8 cellular contexts compared by ENCODE assay signal in genomic region chr15:57732526-57733331, GRCh38. TPM values are rescaled to one million over a fixed set of nuclear protein-coding genes. Genes with fewer than 3 reads are reported as not detected.
DNase-seq lines count a peak whose midpoint lies in the region; ATAC-seq, FAIRE-seq and TF ChIP-seq lines count a peak whose summit lies in the region.

No MANE protein-coding gene starts in this region.

- H3K36me3 Mint-ChIP-seq in activated T-helper 1 cell treated with anti-CD3 and anti-CD28 coated beads, Interleukin-12 subunit alpha, Interleukin-12 subunit beta, Interleukin-2, Interleukin-4 antibody, amounts not matched to agents 30 ng/mL and 10 ng/mL and 1 ng/mL, durations not matched to agents 14 hours and 24 hours and 36 hours (ENCODE audit: low read depth) = peaks cover 2% of the 10 kb centered on the region
- H3K36me3 Mint-ChIP-seq in glutamatergic neuron (ENCODE audit: unreplicated experiment) = peaks cover 9% of the 10 kb centered on the region

- no peak overlapping the region for H3K4me3 Mint-ChIP-seq in activated T-helper 1 cell treated with anti-CD3 and anti-CD28 coated beads, Interleukin-12 subunit alpha, Interleukin-12 subunit beta, Interleukin-2, Interleukin-4 antibody, amounts not matched to agents 30 ng/mL and 10 ng/mL and 1 ng/mL, durations not matched to agents 14 hours and 24 hours and 36 hours
- no peak overlapping the region for H3K4me3 Mint-ChIP-seq in glutamatergic neuron (ENCODE audit: unreplicated experiment)

- peak; percentile 97 for TF ChIP-seq CTCF in C4-2B (conservative IDR thresholded peaks at IDR 0.05)
- TF ChIP-seq CTCF in glutamatergic neuron (IDR thresholded peaks at IDR 0.05; ENCODE audit: partially characterized antibody, unreplicated experiment) = peak; percentile 94

- intact Hi-C loops in activated T-helper 1 cell treated with anti-CD3 and anti-CD28 coated beads, Interleukin-12 subunit alpha, Interleukin-12 subunit beta, Interleukin-2, Interleukin-4 antibody, amounts not matched to agents 30 ng/mL and 10 ng/mL and 1 ng/mL, durations not matched to agents 14 hours and 24 hours and 36 hours (cut with micrococcal nuclease) = loop anchor here (1.0 to 5.0 kb wide), 4 partner anchors 129 to 450 kb away; no protein-coding TSS in a partner anchor

- peak; percentile 91 for FAIRE-seq in GM19239 (lab: Jason Lieb, UNC)

- H3K27me3 Mint-ChIP-seq in activated T-helper 1 cell treated with anti-CD3 and anti-CD28 coated beads, Interleukin-12 subunit alpha, Interleukin-12 subunit beta, Interleukin-2, Interleukin-4 antibody, amounts not matched to agents 30 ng/mL and 10 ng/mL and 1 ng/mL, durations not matched to agents 14 hours and 24 hours and 36 hours (ENCODE audit: insufficient read depth) = peaks cover 8% of the 10 kb centered on the region
- H3K27me3 Mint-ChIP-seq in glutamatergic neuron (ENCODE audit: unreplicated experiment) = no peaks in the 10 kb centered on the region

- no peak overlapping the region for H3K27ac ChIP-seq in C4-2B

- no peak for ATAC-seq in GM18519 (IDR thresholded peaks at IDR 0.05; ENCODE audit: low FRiP score, unreplicated experiment)
- ATAC-seq in GM21737 (IDR thresholded peaks at IDR 0.05; ENCODE audit: unreplicated experiment) = no peak

- H3K4me1 Mint-ChIP-seq in activated T-helper 1 cell treated with anti-CD3 and anti-CD28 coated beads, Interleukin-12 subunit alpha, Interleukin-12 subunit beta, Interleukin-2, Interleukin-4 antibody, amounts not matched to agents 30 ng/mL and 10 ng/mL and 1 ng/mL, durations not matched to agents 14 hours and 24 hours and 36 hours (ENCODE audit: low read depth) = peaks cover 10% of the 10 kb centered on the region
- H3K4me1 Mint-ChIP-seq in glutamatergic neuron (ENCODE audit: low read depth, unreplicated experiment) = peaks cover 3% of the 10 kb centered on the region

- H3K27ac Mint-ChIP-seq in activated T-helper 1 cell treated with anti-CD3 and anti-CD28 coated beads, Interleukin-12 subunit alpha, Interleukin-12 subunit beta, Interleukin-2, Interleukin-4 antibody, amounts not matched to agents 30 ng/mL and 10 ng/mL and 1 ng/mL, durations not matched to agents 14 hours and 24 hours and 36 hours = no peak overlapping the region
- no peak overlapping the region for H3K27ac Mint-ChIP-seq in glutamatergic neuron (ENCODE audit: unreplicated experiment)

- no peaks in the 10 kb centered on the region for H3K9me3 Mint-ChIP-seq in activated T-helper 1 cell treated with anti-CD3 and anti-CD28 coated beads, Interleukin-12 subunit alpha, Interleukin-12 subunit beta, Interleukin-2, Interleukin-4 antibody, amounts not matched to agents 30 ng/mL and 10 ng/mL and 1 ng/mL, durations not matched to agents 14 hours and 24 hours and 36 hours
- H3K9me3 Mint-ChIP-seq in glutamatergic neuron (ENCODE audit: unreplicated experiment) = peaks cover 4% of the 10 kb centered on the region

- DNase-seq in GM19239 (ENCODE audit: insufficient read length, low spot score) (peak; percentile 24), OCI-M2 (lab: John Stamatoyannopoulos, UW; ENCODE audit: unreplicated experiment) (peak; percentile 5), glutamatergic neuron (peak; percentile 81), retina (peak; percentile 50)
- DNase-seq in activated T-helper 1 cell treated with anti-CD3 and anti-CD28 coated beads, Interleukin-12 subunit alpha, Interleukin-12 subunit beta, Interleukin-2, Interleukin-4 antibody, amounts not matched to agents 30 ng/mL and 10 ng/mL and 1 ng/mL, durations not matched to agents 14 hours and 24 hours and 36 hours (ENCODE audit: low spot score) = peak; percentile 26

RNA-seq across cellular contexts. Expression of gene POLR2M, which starts 26.2 kb away (rescaled TPM):
- total RNA-seq in activated T-helper 1 cell treated with anti-CD3 and anti-CD28 coated beads, Interleukin-12 subunit alpha, Interleukin-12 subunit beta, Interleukin-2, Interleukin-4 antibody, amounts not matched to agents 30 ng/mL and 10 ng/mL and 1 ng/mL, durations not matched to agents 14 hours and 24 hours and 36 hours = 60.3 and 62.4 TPM in 2 replicates
- 41.4 TPM for total RNA-seq in glutamatergic neuron (ENCODE audit: unreplicated experiment)

Comparison
In these comparisons a context has a peak if more than half of its experiments do, and no peak if none do; other contexts are left out.
1. DNase-seq: peak in every context shown above with its lines; median percentile 81 in glutamatergic neuron; 50 in retina; 26 in activated T-helper 1 cell treated with anti-CD3 and anti-CD28 coated beads, Interleukin-12 subunit alpha, Interleukin-12 subunit beta, Interleukin-2, Interleukin-4 antibody, amounts not matched to agents 30 ng/mL and 10 ng/mL and 1 ng/mL, durations not matched to agents 14 hours and 24 hours and 36 hours; 24 in GM19239; 5 in OCI-M2.